Comparison of ENCODE assay signal across 8 cellular contexts in genomic region chr3:49120438-49121135, GRCh38. TPM values are rescaled to one million over a fixed set of nuclear protein-coding genes. Genes with fewer than 3 reads are reported as not detected.
DNase-seq lines count a peak whose midpoint lies in the region; ATAC-seq and TF ChIP-seq lines count a peak whose summit lies in the region.

Gene USP19, minus strand, starts transcription at chr3:49120823. Its CDS starts 1,678 bp downstream, at chr3:49119145.

- H3K27ac ChIP-seq in esophagus squamous epithelium: peak within 1 kb of the TSS; percentile 92 to 99 (median 97)
- H3K27ac ChIP-seq in naive thymus-derived CD4-positive, alpha-beta T cell (ENCODE audit: low read depth, low read length): peak within 1 kb of the TSS; percentile 92

- H3K27ac Mint-ChIP-seq in naive thymus-derived CD4-positive, alpha-beta T cell: peak within 1 kb of the TSS; percentile 83 to 96 (median 94)
- peak within 1 kb of the TSS; percentile 94 for H3K27ac Mint-ChIP-seq in stimulated activated naive B cell treated with anti-CD40 and anti-IgM and Interleukin-4, amounts not matched to agents 10 μg/mL and 1 μg/mL and 100 μg/mL, for 72 hours

- no peaks in the 10 kb centered on the region for H3K9me3 Mint-ChIP-seq in naive thymus-derived CD4-positive, alpha-beta T cell
- no peaks in the 10 kb centered on the region for H3K9me3 Mint-ChIP-seq in stimulated activated naive B cell treated with anti-CD40 and anti-IgM and Interleukin-4, amounts not matched to agents 10 μg/mL and 1 μg/mL and 100 μg/mL, for 72 hours

- H3K27me3 Mint-ChIP-seq in naive thymus-derived CD4-positive, alpha-beta T cell: no peaks in the 10 kb centered on the region
- no peaks in the 10 kb centered on the region for H3K27me3 Mint-ChIP-seq in stimulated activated naive B cell treated with anti-CD40 and anti-IgM and Interleukin-4, amounts not matched to agents 10 μg/mL and 1 μg/mL and 100 μg/mL, for 72 hours

- peaks cover 50 to 84% (median 66%) of the 10 kb centered on the region in 3 donors for H3K36me3 ChIP-seq in esophagus squamous epithelium
- H3K36me3 ChIP-seq in naive thymus-derived CD4-positive, alpha-beta T cell (ENCODE audit: control insufficient read depth in 2 of 3, insufficient read depth in 3 of 3, low read length in 3 of 3): peaks cover 18 to 42% (median 22%) of the 10 kb centered on the region in 3 experiments

- TF ChIP-seq RAD21 in Ishikawa (IDR thresholded peaks at IDR 0.05; ENCODE audit: low read depth): no peak

- H3K4me1 ChIP-seq in esophagus squamous epithelium: peaks cover 11 to 29% (median 21%) of the 10 kb centered on the region in 3 donors
- H3K4me1 ChIP-seq in naive thymus-derived CD4-positive, alpha-beta T cell (ENCODE audit: control insufficient read depth in 2 of 2, insufficient read depth in 2 of 2, low read length in 2 of 2): peaks cover 17 to 27% of the 10 kb centered on the region in 2 donors

- peak; percentile 76 for ATAC-seq in GM21515 (IDR thresholded peaks at IDR 0.05; ENCODE audit: unreplicated experiment)
- peak; percentile 96 for ATAC-seq in naive thymus-derived CD4-positive, alpha-beta T cell
- ATAC-seq in stimulated activated naive B cell treated with anti-CD40 and anti-IgM and Interleukin-4, amounts not matched to agents 10 μg/mL and 1 μg/mL and 100 μg/mL, for 72 hours (replicated peaks): peak; percentile 95 to 96

- POLR2A ChIA-PET in naive thymus-derived CD4-positive, alpha-beta T cell (lab: Charles Lee): interaction anchor here (0.5 to 7.8 kb wide), 26 partner anchors 8 to 820 kb away, joined by 3 to 84 read pairs (median 4); partner anchors contain the start of genes ARIH2, CCDC71, DAG1 and IMPDH2

- H3K4me3 Mint-ChIP-seq in naive thymus-derived CD4-positive, alpha-beta T cell: peak within 1 kb of the TSS; percentile 80 to 97 (median 88)
- H3K4me3 Mint-ChIP-seq in stimulated activated naive B cell treated with anti-CD40 and anti-IgM and Interleukin-4, amounts not matched to agents 10 μg/mL and 1 μg/mL and 100 μg/mL, for 72 hours: peak within 1 kb of the TSS; percentile 86 to 88

- H3K9me3 ChIP-seq in esophagus squamous epithelium: no peaks in the 10 kb centered on the region
- no peaks in the 10 kb centered on the region for H3K9me3 ChIP-seq in naive thymus-derived CD4-positive, alpha-beta T cell (ENCODE audit: control insufficient read depth in 2 of 3, low read length in 3 of 3)

- WGBS in esophagus squamous epithelium, 2 donors: 1 to 3% methylated on average over 13 to 26 of the region's 70 CpGs

- peak in 3 of 4 donors; percentile 75 to 86 (median 84) for TF ChIP-seq POLR2A in esophagus squamous epithelium (IDR thresholded peaks at IDR 0.05)

- TF ChIP-seq CTCF in esophagus squamous epithelium (IDR thresholded peaks at IDR 0.05): peak in 2 of 6 experiments; percentile 15 to 19

- peaks cover 0 to 31% (median 25%) of the 10 kb centered on the region in 7 donors for H3K4me1 Mint-ChIP-seq in naive thymus-derived CD4-positive, alpha-beta T cell
- H3K4me1 Mint-ChIP-seq in stimulated activated naive B cell treated with anti-CD40 and anti-IgM and Interleukin-4, amounts not matched to agents 10 μg/mL and 1 μg/mL and 100 μg/mL, for 72 hours: peaks cover 11 to 23% of the 10 kb centered on the region in 2 donors

- H3K4me3 ChIP-seq in esophagus squamous epithelium: peak within 1 kb of the TSS; percentile 84 to 98 (median 90)
- peak within 1 kb of the TSS; percentile 70 for H3K4me3 ChIP-seq in naive thymus-derived CD4-positive, alpha-beta T cell (ENCODE audit: low read length)

- DNase-seq in DMS153 (lab: John Stamatoyannopoulos, UW) (peak; percentile 67), RKO (ENCODE audit: low spot score) (peak; percentile 88), activated T-helper 1 cell treated with Interleukin-2 at 50 U/mL for 16 hours (ENCODE audit: low read depth) (peak; percentile 93), esophagus squamous epithelium (lab: John Stamatoyannopoulos, UW) (peak; percentile 60)
- peak; percentile 92 to 96 (median 95) for DNase-seq in naive thymus-derived CD4-positive, alpha-beta T cell
- DNase-seq in stimulated activated naive B cell treated with anti-CD40 and anti-IgM and Interleukin-4, amounts not matched to agents 10 μg/mL and 1 μg/mL and 100 μg/mL, for 72 hours: peak; percentile 93

- intact Hi-C loops in esophagus squamous epithelium (cut with DNase I): no loop called here
- intact Hi-C loops in naive thymus-derived CD4-positive, alpha-beta T cell (cut with micrococcal nuclease): loop anchor here (1.0 to 5.0 kb wide), 12 partner anchors 16 to 554 kb away; partner anchors contain the start of genes CCDC71 (in 2 of the 2), KLHDC8B (in 2 of the 2), QARS1 (in 2 of the 2) and QRICH1 (in 2 of the 2)

- peaks cover 0 to 15% (median 7%) of the 10 kb centered on the region in 5 donors for H3K36me3 Mint-ChIP-seq in naive thymus-derived CD4-positive, alpha-beta T cell
- H3K36me3 Mint-ChIP-seq in stimulated activated naive B cell treated with anti-CD40 and anti-IgM and Interleukin-4, amounts not matched to agents 10 μg/mL and 1 μg/mL and 100 μg/mL, for 72 hours: peaks cover 23% of the 10 kb centered on the region in 2 donors

- peak; percentile 28; the same call in 1 of the 2 replicates for TF ChIP-seq EP300 in Ishikawa (IDR thresholded peaks at IDR 0.05; ENCODE audit: borderline replicate concordance)

- H3K27me3 ChIP-seq in esophagus squamous epithelium: no peaks in the 10 kb centered on the region
- H3K27me3 ChIP-seq in naive thymus-derived CD4-positive, alpha-beta T cell (ENCODE audit: control insufficient read depth in 2 of 2, insufficient read depth in 2 of 2, low read length in 2 of 2): no peaks in the 10 kb centered on the region

- CTCF ChIA-PET in naive thymus-derived CD4-positive, alpha-beta T cell (lab: Charles Lee): interaction anchor here (1.1 to 2.6 kb wide), 4 partner anchors 27 to 135 kb away, joined by 4 to 8 read pairs (median 6); partner anchors contain the start of gene QRICH1

TF ChIP-seq in Ishikawa, 13 proteins besides CTCF, POLR2A, EP300 and RAD21:
- peak; percentile 71 for TF ChIP-seq TCF12 (IDR thresholded peaks at IDR 0.05; ENCODE audit: low read depth)
- TF ChIP-seq EGR1 (IDR thresholded peaks at IDR 0.05): 0 out of 2 replicates have a peak, but pooled peaks have one; percentile 9
- peak; percentile 90 for TF ChIP-seq FOXM1 (IDR thresholded peaks at IDR 0.05; ENCODE audit: borderline replicate concordance, low read depth)
- no peak for TF ChIP-seq ZBTB7A (IDR thresholded peaks at IDR 0.05; ENCODE audit: low read depth)
- TF ChIP-seq NFIC (IDR thresholded peaks at IDR 0.05): no peak
- TF ChIP-seq CREB1 (IDR thresholded peaks at IDR 0.05; ENCODE audit: low read depth): peak; percentile 70
- no peak for TF ChIP-seq USF1 (IDR thresholded peaks at IDR 0.05)
- TF ChIP-seq CEBPB (IDR thresholded peaks at IDR 0.05): no peak
- peak; percentile 83 for TF ChIP-seq TAF1 (IDR thresholded peaks at IDR 0.05; ENCODE audit: low read depth)
- peak; percentile 61 for TF ChIP-seq MAX (IDR thresholded peaks at IDR 0.05)

RNA-seq across cellular contexts. Expression of gene USP19, which starts in this region (rescaled TPM):
- total RNA-seq in esophagus squamous epithelium: 10 to 100 TPM; 37.8 to 52.3 (median 40.7) TPM
- 100 to 1,000 TPM in 2 of 5 experiments, 10 to 100 TPM in 3; 60.0 to 106 (median 78.0) TPM for total RNA-seq in naive thymus-derived CD4-positive, alpha-beta T cell
- polyA plus RNA-seq in naive thymus-derived CD4-positive, alpha-beta T cell: 10 to 100 TPM; 29.9 to 55.9 TPM

Comparison
In these comparisons a context has a peak if more than half of its experiments do, and no peak if none do; other contexts are left out.
1. Peak in every context shown above with its lines: DNase-seq, ATAC-seq, H3K4me3 ChIP-seq and H3K27ac ChIP-seq.